ENCODE assay signal across 8 cellular contexts in genomic region chr16:24075929-24076716, GRCh38.
A peak's percentile ranks its signal among the peaks of the same experiment; 100 is the strongest.
DNase-seq lines count a peak whose midpoint lies in the region; ATAC-seq and TF ChIP-seq lines count a peak whose summit lies in the region.

No MANE protein-coding gene starts in this region.

- no peak for TF ChIP-seq POLR2A in GM18505 (IDR thresholded peaks at IDR 0.05; ENCODE audit: borderline replicate concordance, extremely low read depth, insufficient read depth, insufficient read length)

- POLR2A ChIA-PET in activated CD4-positive, alpha-beta memory T cell treated with anti-CD3 and anti-CD28 coated beads, Interleukin-2, amount 10 ng/mL, durations not matched to agents 7 days and 5 days (lab: Charles Lee), result no interaction called here

- no peaks in the 10 kb centered on the region for H3K9me3 Mint-ChIP-seq in activated CD4-positive, alpha-beta memory T cell treated with anti-CD3 and anti-CD28 coated beads, Interleukin-2, amount 10 ng/mL, durations not matched to agents 7 days and 5 days

- no peak overlapping the region for H3K4me3 Mint-ChIP-seq in activated CD4-positive, alpha-beta memory T cell treated with anti-CD3 and anti-CD28 coated beads, Interleukin-2, amount 10 ng/mL, durations not matched to agents 7 days and 5 days

- peaks cover 44% of the 10 kb centered on the region for H3K4me1 Mint-ChIP-seq in activated CD4-positive, alpha-beta memory T cell treated with anti-CD3 and anti-CD28 coated beads, Interleukin-2, amount 10 ng/mL, durations not matched to agents 7 days and 5 days

- no peaks in the 10 kb centered on the region for H3K27me3 Mint-ChIP-seq in activated CD4-positive, alpha-beta memory T cell treated with anti-CD3 and anti-CD28 coated beads, Interleukin-2, amount 10 ng/mL, durations not matched to agents 7 days and 5 days

- H3K36me3 Mint-ChIP-seq in activated CD4-positive, alpha-beta memory T cell treated with anti-CD3 and anti-CD28 coated beads, Interleukin-2, amount 10 ng/mL, durations not matched to agents 7 days and 5 days (ENCODE audit: low read depth), result no peaks in the 10 kb centered on the region

- DNase-seq in NK-92 treated with Interleukin-12 subunit alpha and Interleukin-12 subunit beta, amount 100 ng/mL, for 24 hours (lab: John Stamatoyannopoulos, UW), result peak; percentile 38
- no peak for DNase-seq in NK-92 (lab: John Stamatoyannopoulos, UW; ENCODE audit: unreplicated experiment)
- DNase-seq in activated CD4-positive, alpha-beta memory T cell treated with anti-CD3 and anti-CD28 coated beads, Interleukin-2, amount 10 ng/mL, durations not matched to agents 7 days and 5 days, result peak; percentile 26
- DNase-seq in putamen (ENCODE audit: low spot score), result peak; percentile 71
- no peak for DNase-seq in epidermal melanocyte (ENCODE audit: insufficient read length, low spot score)

- ATAC-seq in HG03066 (IDR thresholded peaks at IDR 0.05; ENCODE audit: low read depth, unreplicated experiment) (peak; percentile 47), GM18867 (IDR thresholded peaks at IDR 0.05; ENCODE audit: unreplicated experiment) (no peak), GM18505 (IDR thresholded peaks at IDR 0.05; ENCODE audit: unreplicated experiment) (no peak)

- CTCF ChIA-PET in activated CD4-positive, alpha-beta memory T cell treated with anti-CD3 and anti-CD28 coated beads, Interleukin-2, amount 10 ng/mL, durations not matched to agents 7 days and 5 days (lab: Charles Lee), result interaction anchor here (1.8 kb wide), 1 partner anchor 177 kb away, joined by 5 read pairs; no protein-coding TSS in a partner anchor

- H3K27ac Mint-ChIP-seq in activated CD4-positive, alpha-beta memory T cell treated with anti-CD3 and anti-CD28 coated beads, Interleukin-2, amount 10 ng/mL, durations not matched to agents 7 days and 5 days, result no peak overlapping the region

Comparison
In these comparisons a context has a peak if more than half of its experiments do, and no peak if none do; other contexts are left out.
1. DNase-seq: peak in NK-92 treated with Interleukin-12 subunit alpha and Interleukin-12 subunit beta, amount 100 ng/mL, for 24 hours (single experiment), activated CD4-positive, alpha-beta memory T cell treated with anti-CD3 and anti-CD28 coated beads, Interleukin-2, amount 10 ng/mL, durations not matched to agents 7 days and 5 days (single experiment) and putamen (single experiment); none in NK-92 (single experiment) and epidermal melanocyte (single experiment).